In genomic region chr3:184335661-184336483, GRCh38 we compare ENCODE assay signal across 8 cellular contexts. TPM values are rescaled to one million over a fixed set of nuclear protein-coding genes. Genes with fewer than 3 reads are reported as not detected.
A peak's percentile ranks its signal among the peaks of the same experiment; 100 is the strongest.
DNase-seq lines count a peak whose midpoint lies in the region; ATAC-seq and TF ChIP-seq lines count a peak whose summit lies in the region.

No MANE protein-coding gene starts in this region.

- DNase-seq in HT-29 (ENCODE audit: low spot score) = peak; percentile 74
- DNase-seq in OCI-LY7 (ENCODE audit: low spot score) = peak; percentile 78
- DNase-seq in activated T-cell treated with anti-CD3 and anti-CD28 coated beads, Interleukin-2, amount 50 U/mL, for 4 hours = peak; percentile 90
- DNase-seq in stimulated activated CD8-positive, alpha-beta memory T cell treated with anti-CD3 and anti-CD28 coated beads, Interleukin-7, amount 100 ng/mL, for 24 hours (ENCODE audit: low read depth) = peak; percentile 76

- no peaks in the 10 kb centered on the region; the same call in 1 of the 2 replicates for H3K27me3 ChIP-seq in BLaER1
- H3K27me3 ChIP-seq in muscle layer of duodenum (ENCODE audit: low read depth, low read length) = no peaks in the 10 kb centered on the region

- H2AFZ ChIP-seq in OCI-LY7 (ENCODE audit: low read length) = no peak overlapping the region

- H3K9me2 ChIP-seq in OCI-LY7 (ENCODE audit: insufficient read depth, low read length) = no peaks in the 10 kb centered on the region

- no peak for TF ChIP-seq CTCF in OCI-LY7 (conservative IDR thresholded peaks at IDR 0.05; ENCODE audit: low read length)

- no peaks in the 10 kb centered on the region for H3K9me3 Mint-ChIP-seq in activated T-cell treated with anti-CD3 and anti-CD28 coated beads, Interleukin-2, amount 50 U/mL, for 4 hours

- CTCF ChIA-PET in OCI-LY7 (lab: Charles Lee; ENCODE audit: unreplicated experiment) = no interaction called here

- POLR2A ChIA-PET in OCI-LY7 (lab: Charles Lee) = no interaction called here

- intact Hi-C loops in OCI-LY7 (cut with micrococcal nuclease; ENCODE audit: unreplicated experiment) = no loop called here

- peak overlapping the region; percentile 82 for H3K9ac ChIP-seq in BLaER1

- H3K4me1 Mint-ChIP-seq in activated T-cell treated with anti-CD3 and anti-CD28 coated beads, Interleukin-2, amount 50 U/mL, for 4 hours (ENCODE audit: low read depth) = peaks cover 57% of the 10 kb centered on the region

- ATAC-seq in GM19372 (IDR thresholded peaks at IDR 0.05; ENCODE audit: low read depth, unreplicated experiment) (peak; percentile 69), esophagus mucosa (peak; percentile 75)
- ATAC-seq in activated T-cell treated with anti-CD3 and anti-CD28 coated beads, Interleukin-2, amount 50 U/mL, for 4 hours = peak; percentile 59

- no TSS peak for BruUV-seq in OCI-LY7 (replicated peaks; lab: Mats Ljungman, UMichigan)

- H3K79me2 ChIP-seq in OCI-LY7 (ENCODE audit: insufficient read depth, low read depth, low read length) = no peaks in the 10 kb centered on the region

- H3K4me3 ChIP-seq in BLaER1 (peak overlapping the region; percentile 77), OCI-LY7 (ENCODE audit: low read depth, low read length, poor library complexity, severe bottlenecking) (peak overlapping the region; percentile 64), muscle layer of duodenum (ENCODE audit: low read depth in 1 of 2, low read length in 2 of 2) (peak overlapping the region; percentile 67 to 87)

- no peaks in the 10 kb centered on the region for H3K27me3 Mint-ChIP-seq in activated T-cell treated with anti-CD3 and anti-CD28 coated beads, Interleukin-2, amount 50 U/mL, for 4 hours (ENCODE audit: low read depth)

- H3K36me3 ChIP-seq in BLaER1 (peaks cover 47% of the 10 kb centered on the region), OCI-LY7 (ENCODE audit: insufficient read depth, low read length) (peaks cover 48% of the 10 kb centered on the region), muscle layer of duodenum (ENCODE audit: control insufficient read depth in 1 of 2, insufficient read depth in 2 of 2, low read length in 2 of 2) (peaks cover 39 to 46% of the 10 kb centered on the region in 2 donors)

- H3K27ac ChIP-seq in BLaER1 (peak overlapping the region; percentile 64), OCI-LY7 (ENCODE audit: low read depth, low read length, poor library complexity, severe bottlenecking) (peak overlapping the region; percentile 1), muscle layer of duodenum (ENCODE audit: low read length) (peak overlapping the region; percentile 91)

- H3K4me1 ChIP-seq in BLaER1 = peaks cover 46% of the 10 kb centered on the region
- H3K4me1 ChIP-seq in OCI-LY7 (ENCODE audit: insufficient read depth, low read length, poor library complexity, severe bottlenecking) = peaks cover 8% of the 10 kb centered on the region
- H3K4me1 ChIP-seq in muscle layer of duodenum (ENCODE audit: control insufficient read depth in 1 of 2, insufficient read depth in 2 of 2, low read length in 2 of 2) = peaks cover 9 to 38% of the 10 kb centered on the region in 2 donors

- H4K20me1 ChIP-seq in BLaER1 = peaks cover 91% of the 10 kb centered on the region
- peaks cover 4% of the 10 kb centered on the region; the same call in 1 of the 2 replicates for H4K20me1 ChIP-seq in OCI-LY7 (ENCODE audit: insufficient read depth, low read length)

- no peaks in the 10 kb centered on the region for H3K9me3 ChIP-seq in BLaER1
- no peaks in the 10 kb centered on the region for H3K9me3 ChIP-seq in OCI-LY7 (ENCODE audit: low read length)
- H3K9me3 ChIP-seq in muscle layer of duodenum (ENCODE audit: control insufficient read depth in 1 of 2, low read length in 2 of 2) = no peaks in the 10 kb centered on the region

- H3K36me3 Mint-ChIP-seq in activated T-cell treated with anti-CD3 and anti-CD28 coated beads, Interleukin-2, amount 50 U/mL, for 4 hours (ENCODE audit: insufficient read depth) = peaks cover 39% of the 10 kb centered on the region

- peak overlapping the region; percentile 89 for H3K4me3 Mint-ChIP-seq in activated T-cell treated with anti-CD3 and anti-CD28 coated beads, Interleukin-2, amount 50 U/mL, for 4 hours

- H3K4me2 ChIP-seq in BLaER1 = peak overlapping the region; percentile 96
- H3K4me2 ChIP-seq in OCI-LY7 (ENCODE audit: low read length) = peak overlapping the region; percentile 73

RNA-seq across cellular contexts. Expression of gene FAM131A, which starts 1.5 kb away (rescaled TPM):
- 21.4 and 26.6 TPM in 2 replicates for total RNA-seq in HT-29 (2014; rRNA removed; shearing (Covaris generic))
- 3.8 and 5.2 TPM in 2 replicates for total RNA-seq in OCI-LY7 (2014; rRNA removed; shearing (Covaris generic))
- total RNA-seq in OCI-LY7 (2022) = 3.7 and 4.2 TPM in 2 replicates
- total RNA-seq in activated T-cell treated with anti-CD3 and anti-CD28 coated beads, Interleukin-2, amount 50 U/mL, for 4 hours = 1 to 10 TPM; 3.5 to 4.4 (median 3.7) TPM
- 7.3 TPM for total RNA-seq in esophagus mucosa

RNA-seq across cellular contexts. Expression of gene EIF4G1, which starts 21.5 kb away (rescaled TPM):
- total RNA-seq in HT-29 (2014; rRNA removed; shearing (Covaris generic)) = 494 and 497 TPM in 2 replicates
- 245 and 293 TPM in 2 replicates for total RNA-seq in OCI-LY7 (2014; rRNA removed; shearing (Covaris generic))
- total RNA-seq in OCI-LY7 (2022) (350 and 412 TPM in 2 replicates), esophagus mucosa (339 TPM)
- total RNA-seq in activated T-cell treated with anti-CD3 and anti-CD28 coated beads, Interleukin-2, amount 50 U/mL, for 4 hours = 1,000 to 10,000 TPM in 2 of 3 donors, 100 to 1,000 TPM in 1; 990 to 1,057 (median 1,007) TPM

RNA-seq across cellular contexts. Expression of gene CLCN2, which starts 25.5 kb away (rescaled TPM):
- total RNA-seq in HT-29 (2014; rRNA removed; shearing (Covaris generic)) = 59.4 and 64.0 TPM in 2 replicates
- total RNA-seq in OCI-LY7 (2014; rRNA removed; shearing (Covaris generic)) = 4.2 and 8.5 TPM in 2 replicates
- 14.2 and 15.0 TPM in 2 replicates for total RNA-seq in OCI-LY7 (2022)
- 1 to 10 TPM; 4.5 to 5.2 (median 5.0) TPM for total RNA-seq in activated T-cell treated with anti-CD3 and anti-CD28 coated beads, Interleukin-2, amount 50 U/mL, for 4 hours
- total RNA-seq in esophagus mucosa = 3.4 TPM

RNA-seq across cellular contexts. Expression of gene POLR2H, which starts 25.6 kb away (rescaled TPM):
- total RNA-seq in HT-29 (2014; rRNA removed; shearing (Covaris generic)) = 138 and 157 TPM in 2 replicates
- 62.5 and 85.8 TPM in 2 replicates for total RNA-seq in OCI-LY7 (2014; rRNA removed; shearing (Covaris generic))
- total RNA-seq in OCI-LY7 (2022) = 73.0 and 80.1 TPM in 2 replicates
- total RNA-seq in activated T-cell treated with anti-CD3 and anti-CD28 coated beads, Interleukin-2, amount 50 U/mL, for 4 hours = 100 to 1,000 TPM; 146 to 170 (median 165) TPM
- total RNA-seq in esophagus mucosa = 46.0 TPM

RNA-seq across cellular contexts. Expression of gene PSMD2, which starts 36.8 kb away (rescaled TPM):
- total RNA-seq in HT-29 (2014; rRNA removed; shearing (Covaris generic)) = 306 and 330 TPM in 2 replicates
- total RNA-seq in OCI-LY7 (2014; rRNA removed; shearing (Covaris generic)) = 158 and 205 TPM in 2 replicates
- total RNA-seq in OCI-LY7 (2022) = 182 and 219 TPM in 2 replicates
- total RNA-seq in activated T-cell treated with anti-CD3 and anti-CD28 coated beads, Interleukin-2, amount 50 U/mL, for 4 hours = 100 to 1,000 TPM; 497 to 520 (median 498) TPM
- 126 TPM for total RNA-seq in esophagus mucosa

Comparison
In these comparisons a context has a peak if more than half of its experiments do, and no peak if none do; other contexts are left out.
1. Peak in every context shown above with its lines: DNase-seq, ATAC-seq, H3K4me3 ChIP-seq and H3K27ac ChIP-seq.
2. H3K27ac ChIP-seq: peak in every context shown above with its lines; median percentile 91 in muscle layer of duodenum; 64 in BLaER1; 1 in OCI-LY7.